Comparison of ENCODE assay signal across 8 cellular contexts in the genomic region with DNA sequence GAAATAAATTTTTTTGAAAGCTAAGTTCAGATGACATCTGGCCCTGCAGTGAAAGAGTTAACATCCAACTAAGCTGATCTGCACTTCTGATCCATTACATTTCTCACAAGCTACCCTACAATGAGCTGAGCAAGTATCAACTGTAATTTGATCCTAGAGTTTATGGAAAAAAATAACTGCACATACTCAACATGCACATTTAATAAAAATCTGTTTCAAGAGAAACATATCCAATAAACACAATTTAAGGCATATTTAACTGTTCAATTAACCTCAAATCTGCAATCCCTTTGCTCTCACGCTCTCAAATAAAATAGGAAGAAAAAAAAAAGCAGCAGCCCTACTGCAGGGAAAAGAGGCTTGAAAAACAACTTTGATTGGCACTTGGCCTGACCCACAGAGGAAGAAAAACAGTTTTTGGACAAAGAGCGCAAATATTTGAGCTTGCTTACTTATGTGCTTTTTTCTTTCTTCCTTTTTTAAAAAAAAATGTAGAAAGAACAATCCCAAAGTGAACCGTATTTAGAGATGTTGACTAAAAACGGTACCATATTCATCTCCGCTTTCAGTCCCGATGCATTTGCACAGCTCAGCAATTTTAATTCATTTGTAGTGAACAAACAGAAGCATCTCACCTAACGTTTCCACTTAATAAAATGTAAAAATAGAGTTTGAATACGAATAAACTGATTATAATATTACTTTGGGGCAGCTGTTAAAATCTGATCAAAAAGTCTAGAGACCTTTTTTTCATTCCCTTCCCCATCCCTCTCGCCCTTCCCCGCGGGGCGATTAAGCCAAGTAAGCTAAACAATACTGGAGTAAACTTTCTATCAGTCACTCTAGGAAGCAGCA. TPM values are rescaled to one million over a fixed set of nuclear protein-coding genes. Genes with fewer than 3 reads are reported as not detected.
DNase-seq lines count a peak whose midpoint lies in the region; ATAC-seq and TF ChIP-seq lines count a peak whose summit lies in the region.

No MANE protein-coding gene starts in this region.

- H3K4me1 ChIP-seq in muscle layer of duodenum (ENCODE audit: control insufficient read depth in 1 of 2, insufficient read depth in 2 of 2, low read length in 2 of 2): peaks cover 3 to 30% of the 10 kb centered on the region in 2 donors

- H3K27ac ChIP-seq in dorsolateral prefrontal cortex (peak overlapping the region in 57 of 59 donors; percentile 5 to 99 (median 94)), muscle layer of duodenum (ENCODE audit: low read length) (peak overlapping the region; percentile 5)

- peak in 1 of 56 donors; percentile 9 for TF ChIP-seq CTCF in dorsolateral prefrontal cortex (IDR thresholded peaks at IDR 0.05 in 54 of 56, conservative IDR thresholded peaks at IDR 0.05 in 2 of 56; ENCODE audit: low read depth in 1 of 56, partially characterized antibody in 56 of 56)

- H3K27me3 ChIP-seq in dorsolateral prefrontal cortex (no peaks in the 10 kb centered on the region), muscle layer of duodenum (ENCODE audit: low read depth, low read length) (no peaks in the 10 kb centered on the region)

- peak; percentile 12 for DNase-seq in activated CD4-positive, alpha-beta T cell treated with anti-CD3 and anti-CD28 coated beads for 48 hours
- no peak for DNase-seq in activated CD4-positive, alpha-beta T cell treated with anti-CD3 and anti-CD28 coated beads for 1 hour
- DNase-seq in OCI-M1 (lab: John Stamatoyannopoulos, UW): peak; percentile 47
- DNase-seq in dorsolateral prefrontal cortex: peak in 1 of 10 donors; percentile 9
- DNase-seq in NCI-H128 (lab: John Stamatoyannopoulos, UW; ENCODE audit: unreplicated experiment): no peak

- ATAC-seq in GM21717 (IDR thresholded peaks at IDR 0.05; ENCODE audit: unreplicated experiment): no peak
- no peak for ATAC-seq in HG03039 (IDR thresholded peaks at IDR 0.05; ENCODE audit: unreplicated experiment)

- intact Hi-C loops in dorsolateral prefrontal cortex (cut with DNase I): loop anchor here (2.0 to 10.0 kb wide), 9 partner anchors 25 to 535 kb away; a partner anchor contains a TSS

- H3K36me3 ChIP-seq in muscle layer of duodenum (ENCODE audit: control insufficient read depth in 1 of 2, insufficient read depth in 2 of 2, low read length in 2 of 2): no peaks in the 10 kb centered on the region

- H3K4me3 ChIP-seq in dorsolateral prefrontal cortex: peak overlapping the region; percentile 65 to 96 (median 87)
- peak overlapping the region; percentile 86 to 92 for H3K4me3 ChIP-seq in muscle layer of duodenum (ENCODE audit: low read depth in 1 of 2, low read length in 2 of 2)

- no peaks in the 10 kb centered on the region for H3K9me3 ChIP-seq in muscle layer of duodenum (ENCODE audit: control insufficient read depth in 1 of 2, low read length in 2 of 2)

RNA-seq across cellular contexts. Expression of a gene that starts 1.6 kb away (rescaled TPM):
- 100 to 1,000 TPM in 100 of 120 experiments, 10 to 100 TPM in 20; 59.6 to 186 (median 116) TPM for total RNA-seq in dorsolateral prefrontal cortex

Comparison
In these comparisons a context has a peak if more than half of its experiments do, and no peak if none do; other contexts are left out.
1. DNase-seq: peak in activated CD4-positive, alpha-beta T cell treated with anti-CD3 and anti-CD28 coated beads for 48 hours (single experiment) and OCI-M1 (single experiment); none in activated CD4-positive, alpha-beta T cell treated with anti-CD3 and anti-CD28 coated beads for 1 hour (single experiment) and NCI-H128 (single experiment).